In genomic region chr2:161981016-161981415, GRCh38 we compare ENCODE assay signal across 15 cellular contexts.
"Had no signal": no experiment of that assay in that cellular context is flagged by ENCODE, and none has a peak within 500 bp of the region (broad histone marks: within the 10 kb centered on the region; RNA-seq: fewer than 3 reads in every experiment).

No MANE protein-coding gene starts in this region.

- DNase-seq: activated gamma-delta T cell; cortex of kidney; effector CD8-positive, alpha-beta T cell; foreskin melanocyte; mesendoderm; nephron progenitor cell; occipital lobe; stimulated activated CD4-positive, alpha-beta T cell treated with anti-CD3 and anti-CD28 coated beads, Interleukin-4, amount 100 ng/mL, for 24 hours; stimulated activated naive CD4-positive, alpha-beta T cell treated with Interleukin-2 at 50 U/mL for 16 hours; T-helper 9 cell; testis; upper lobe of right lung had no signal

- H3K4me3 Mint-ChIP-seq: brain; central memory CD8-positive, alpha-beta T cell; nephron progenitor cell had no signal

- H3K9me3 ChIP-seq: testis, upper lobe of right lung had no signal

- H3K4me1 Mint-ChIP-seq: nephron progenitor cell had no signal

- ATAC-seq: upper lobe of right lung had no signal

- H3K27ac Mint-ChIP-seq: nephron progenitor cell had no signal

- H3K4me3 ChIP-seq: skin epidermis, testis, upper lobe of right lung had no signal

- H3K9me3 Mint-ChIP-seq: brain; central memory CD8-positive, alpha-beta T cell; nephron progenitor cell had no signal

- H3K4me1 ChIP-seq: testis, upper lobe of right lung had no signal

- H3K27me3 ChIP-seq: testis, upper lobe of right lung had no signal

- H3K36me3 ChIP-seq: upper lobe of right lung had no signal

- H3K27me3 Mint-ChIP-seq: central memory CD8-positive, alpha-beta T cell had no signal

- H3K27ac ChIP-seq: skin epidermis, testis, upper lobe of right lung had no signal
